In the genomic region with DNA sequence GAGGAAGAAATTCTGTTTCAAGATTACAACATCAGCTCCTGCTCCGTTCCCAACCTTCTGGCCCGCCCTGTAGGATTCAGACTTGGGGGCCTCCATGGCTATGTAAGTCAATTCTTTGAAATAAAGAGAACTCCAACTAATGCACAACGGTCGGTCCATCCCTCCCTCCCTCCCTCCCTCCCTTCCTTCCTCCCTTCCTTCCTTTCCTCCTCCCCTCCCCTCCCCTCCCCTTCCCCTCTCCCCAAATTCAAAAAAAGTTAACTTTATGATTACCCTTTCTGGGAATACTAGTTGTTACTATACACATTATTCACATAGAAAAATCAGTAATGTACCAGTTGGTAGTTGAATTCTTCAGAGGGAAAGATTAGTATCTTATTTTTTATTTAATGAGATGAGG, we compare ENCODE assay signal across 8 cellular contexts.
"Had no signal": no experiment of that assay in that cellular context is flagged by ENCODE, and none has a peak within 500 bp of the region (broad histone marks: within the 10 kb centered on the region; RNA-seq: fewer than 3 reads in every experiment).

No MANE protein-coding gene starts in this region.

- DNase-seq: GDM1, GF-D8 had no signal

- ATAC-seq: GM12878 had no signal

- H3K4me3 ChIP-seq: GM12878 had no signal

- FAIRE-seq: G401.6, GM12878, GM12891, GM12892, GM18507, GM19239 had no signal
